Comparison of ENCODE assay signal across 12 cellular contexts in the genomic region with DNA sequence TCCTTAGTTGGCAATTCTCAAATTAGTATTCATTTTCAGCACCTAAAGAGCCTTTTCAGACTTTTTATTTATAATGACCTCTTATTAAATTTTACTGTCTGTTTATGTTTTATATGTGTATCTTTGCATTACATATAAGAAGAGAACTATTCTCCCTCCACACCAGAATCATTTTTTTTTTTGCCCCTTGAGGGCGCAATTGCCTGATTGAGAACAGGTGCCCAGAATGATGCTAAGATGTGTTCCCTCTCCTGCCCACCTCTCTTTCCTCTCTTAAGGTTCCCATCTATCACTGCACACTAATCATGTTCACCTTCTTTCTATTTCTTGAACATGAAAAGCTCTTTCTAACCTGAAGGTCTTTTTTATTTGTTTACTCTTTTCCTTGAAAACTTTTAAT. TPM values are rescaled to one million over a fixed set of nuclear protein-coding genes. Genes with fewer than 3 reads are reported as not detected.
DNase-seq lines count a peak whose midpoint lies in the region; ATAC-seq and TF ChIP-seq lines count a peak whose summit lies in the region.
"Had no signal": no experiment of that assay in that cellular context is flagged by ENCODE, and none has a peak within 500 bp of the region (broad histone marks: within the 10 kb centered on the region; RNA-seq: fewer than 3 reads in every experiment).

No MANE protein-coding gene starts in this region.

- no peaks in the 10 kb centered on the region for H3K27me3 ChIP-seq in adrenal gland
- H3K27me3 ChIP-seq: neutrophil, Peyer's patch had no signal

- no peaks in the 10 kb centered on the region for H3K36me3 ChIP-seq in adrenal gland (replicated peaks in 1 of 2)
- H3K36me3 ChIP-seq: neutrophil, Peyer's patch had no signal

- H3K4me1 Mint-ChIP-seq in activated CD4-positive, alpha-beta T cell treated with anti-CD3 and anti-CD28 coated beads, Interleukin-2, amount 10 ng/mL, durations not matched to agents 7 days and 5 days, result no peaks in the 10 kb centered on the region
- H3K4me1 Mint-ChIP-seq: central memory CD8-positive, alpha-beta T cell had no signal

- peak; percentile 57 for ATAC-seq in GM18858 (IDR thresholded peaks at IDR 0.05; ENCODE audit: unreplicated experiment)

- H3K4me1 ChIP-seq in adrenal gland (replicated peaks in 1 of 2), result no peaks in the 10 kb centered on the region
- H3K4me1 ChIP-seq: Peyer's patch had no signal

- H3K36me3 Mint-ChIP-seq in activated CD4-positive, alpha-beta T cell treated with anti-CD3 and anti-CD28 coated beads, Interleukin-2, amount 10 ng/mL, durations not matched to agents 7 days and 5 days (ENCODE audit: low read depth), result no peaks in the 10 kb centered on the region

- H3K27me3 Mint-ChIP-seq in activated CD4-positive, alpha-beta T cell treated with anti-CD3 and anti-CD28 coated beads, Interleukin-2, amount 10 ng/mL, durations not matched to agents 7 days and 5 days, result no peaks in the 10 kb centered on the region
- H3K27me3 Mint-ChIP-seq: central memory CD8-positive, alpha-beta T cell had no signal

- H3K27ac ChIP-seq in adrenal gland, result no peak overlapping the region
- H3K27ac ChIP-seq: neutrophil had no signal

- 25 to 52% (median 31%) methylated on average over 1 of the region's 1 CpG for WGBS in adrenal gland, 4 donors

- H3K4me3 ChIP-seq in AG09309 (ENCODE audit: control insufficient read depth, low read depth, low read length) (no peak overlapping the region), adrenal gland (no peak overlapping the region)
- H3K4me3 ChIP-seq: Peyer's patch had no signal

- intact Hi-C loops in adrenal gland (cut with DNase I), result no loop called here

- no peaks in the 10 kb centered on the region for H3K9me3 ChIP-seq in adrenal gland (replicated peaks in 1 of 3)
- H3K9me3 ChIP-seq: neutrophil, Peyer's patch had no signal

- CTCF ChIA-PET in activated CD4-positive, alpha-beta T cell treated with anti-CD3 and anti-CD28 coated beads, Interleukin-2, amount 10 ng/mL, durations not matched to agents 7 days and 5 days (lab: Charles Lee), result no interaction called here

- POLR2A ChIA-PET in activated CD4-positive, alpha-beta T cell treated with anti-CD3 and anti-CD28 coated beads, Interleukin-2, amount 10 ng/mL, durations not matched to agents 7 days and 5 days (lab: Charles Lee), result no interaction called here

- TF ChIP-seq CTCF in AG09309 (IDR thresholded peaks at IDR 0.05; ENCODE audit: control insufficient read depth, insufficient read depth, low read depth, low read length, missing control alignments), result peak; percentile 29
- TF ChIP-seq CTCF in adrenal gland (IDR thresholded peaks at IDR 0.05), result no peak

- no peak for TF ChIP-seq POLR2A in adrenal gland (IDR thresholded peaks at IDR 0.05)

- no peak overlapping the region for H3K4me3 Mint-ChIP-seq in activated CD4-positive, alpha-beta T cell treated with anti-CD3 and anti-CD28 coated beads, Interleukin-2, amount 10 ng/mL, durations not matched to agents 7 days and 5 days
- H3K4me3 Mint-ChIP-seq: central memory CD8-positive, alpha-beta T cell had no signal

- DNase-seq in AG09309 (ENCODE audit: low read depth), result no peak
- DNase-seq in Kasumi-1 (lab: John Stamatoyannopoulos, UW), result peak; percentile 43 to 64
- peak; percentile 34 for DNase-seq in astrocyte of the hippocampus (ENCODE audit: low read depth, low spot score)
- no peak for DNase-seq in AG08396 (ENCODE audit: low spot score)
- no peak for DNase-seq in adrenal gland
- no peak for DNase-seq in midbrain (lab: John Stamatoyannopoulos, UW)
- DNase-seq in activated CD4-positive, alpha-beta T cell treated with anti-CD3 and anti-CD28 coated beads, Interleukin-2, amount 10 ng/mL, durations not matched to agents 7 days and 5 days, result no peak

- H3K27ac Mint-ChIP-seq in activated CD4-positive, alpha-beta T cell treated with anti-CD3 and anti-CD28 coated beads, Interleukin-2, amount 10 ng/mL, durations not matched to agents 7 days and 5 days, result no peak overlapping the region

- H3K9me3 Mint-ChIP-seq in activated CD4-positive, alpha-beta T cell treated with anti-CD3 and anti-CD28 coated beads, Interleukin-2, amount 10 ng/mL, durations not matched to agents 7 days and 5 days, result no peaks in the 10 kb centered on the region

RNA-seq across cellular contexts. Expression of a gene that starts 44.2 kb away (rescaled TPM):
- total RNA-seq in adrenal gland, result under 1 TPM in 2 of 8 donors, not detected in 6; 0.07 to 0.17 TPM
- not detected for polyA plus RNA-seq in adrenal gland
- total RNA-seq in activated CD4-positive, alpha-beta T cell treated with anti-CD3 and anti-CD28 coated beads, Interleukin-2, amount 10 ng/mL, durations not matched to agents 7 days and 5 days, result not detected
- total RNA-seq: Peyer's patch, urinary bladder had no signal
- polyA plus RNA-seq: urinary bladder had no signal

RNA-seq across cellular contexts. Expression of a gene that starts 44.9 kb away (rescaled TPM):
- total RNA-seq in adrenal gland, result 1 to 10 TPM in 3 of 8 donors, under 1 TPM in 2, not detected in 3; 0.03 to 2.2 (median 1.3) TPM
- polyA plus RNA-seq in adrenal gland, result 1 to 10 TPM in 1 of 3 donors, under 1 TPM in 2; 0.13 to 2.1 (median 0.24) TPM
- total RNA-seq in activated CD4-positive, alpha-beta T cell treated with anti-CD3 and anti-CD28 coated beads, Interleukin-2, amount 10 ng/mL, durations not matched to agents 7 days and 5 days, result not detected

Comparison
In these comparisons a context has a peak if more than half of its experiments do, and no peak if none do; other contexts are left out.
1. DNase-seq: peak in Kasumi-1 (2 of 2) and astrocyte of the hippocampus (single experiment); none in AG09309 (single experiment), AG08396 (single experiment), adrenal gland (0 of 7), midbrain (single experiment) and activated CD4-positive, alpha-beta T cell treated with anti-CD3 and anti-CD28 coated beads, Interleukin-2, amount 10 ng/mL, durations not matched to agents 7 days and 5 days (single experiment).